10 cellular contexts compared by ENCODE assay signal in the genomic region with DNA sequence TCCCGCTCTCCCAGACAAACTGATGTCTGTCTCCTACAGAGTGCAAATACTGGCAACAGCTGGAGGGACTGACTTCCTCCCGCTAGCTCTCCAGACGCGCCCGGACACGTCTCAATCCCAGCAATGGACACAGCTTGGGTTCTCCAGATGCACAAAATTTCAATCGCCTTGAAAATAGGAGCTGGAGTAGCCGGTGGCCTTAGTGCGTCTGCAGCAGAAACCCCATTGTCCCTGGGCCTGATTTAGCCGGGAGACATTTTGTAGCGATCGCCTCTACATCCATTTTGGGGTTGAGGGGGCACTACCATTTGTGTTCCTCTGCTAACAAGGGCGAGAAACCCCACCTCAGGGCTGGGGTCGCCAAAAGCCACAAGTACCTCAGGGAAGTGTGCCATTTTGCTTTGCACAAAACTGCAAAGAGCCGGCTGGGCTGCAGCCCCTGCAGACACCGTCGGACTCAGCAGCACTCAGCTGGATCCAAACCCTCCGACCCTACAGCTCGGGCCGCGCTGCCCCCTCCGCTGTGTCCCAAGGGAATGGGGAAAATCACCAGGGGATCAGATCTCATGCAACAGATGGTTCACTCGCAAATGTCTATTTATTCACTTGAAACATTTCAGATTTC. TPM values are rescaled to one million over a fixed set of nuclear protein-coding genes. Genes with fewer than 3 reads are reported as not detected.
DNase-seq lines count a peak whose midpoint lies in the region; ATAC-seq and TF ChIP-seq lines count a peak whose summit lies in the region.
"Had no signal": no experiment of that assay in that cellular context is flagged by ENCODE, and none has a peak within 500 bp of the region (broad histone marks: within the 10 kb centered on the region; RNA-seq: fewer than 3 reads in every experiment).

No MANE protein-coding gene starts in this region.

- H3K4me3 ChIP-seq in HUES6 (ENCODE audit: low read depth, low read length) (peak overlapping the region; percentile 48), cardiac muscle cell (no peak overlapping the region), skeletal muscle tissue (ENCODE audit: low read length in 3 of 3) (peak overlapping the region; percentile 50 to 66 (median 51))

- H3K9ac ChIP-seq in HUES6 (ENCODE audit: low read length) (peak overlapping the region; percentile 82), skeletal muscle tissue (ENCODE audit: low read depth in 1 of 3, low read length in 3 of 3) (peak overlapping the region in 2 of 3 donors; percentile 33 to 41)

- H3K27me3 ChIP-seq in HUES6 (ENCODE audit: control insufficient read depth, insufficient read depth, low read length) (no peaks in the 10 kb centered on the region), cardiac muscle cell (no peaks in the 10 kb centered on the region), skeletal muscle tissue (ENCODE audit: control insufficient read depth in 3 of 3, insufficient read depth in 3 of 3, low read length in 3 of 3) (peaks cover 3 to 31% (median 19%) of the 10 kb centered on the region in 3 donors)

- peak overlapping the region; percentile 97 for H3K27ac ChIP-seq in HUES6 (ENCODE audit: low read depth, low read length)
- H3K27ac ChIP-seq in cardiac muscle cell: peak overlapping the region; percentile 48
- H3K27ac ChIP-seq in skeletal muscle tissue (ENCODE audit: low read depth, low read length): no peak overlapping the region

- H3K36me3 ChIP-seq in HUES6 (ENCODE audit: control insufficient read depth, insufficient read depth, low read length): no peaks in the 10 kb centered on the region
- H3K36me3 ChIP-seq in cardiac muscle cell: no peaks in the 10 kb centered on the region
- H3K36me3 ChIP-seq in skeletal muscle tissue (ENCODE audit: control insufficient read depth in 3 of 3, insufficient read depth in 3 of 3, low read length in 3 of 3): no peaks in the 10 kb centered on the region

- H3K4me1 ChIP-seq in HUES6 (ENCODE audit: control insufficient read depth, insufficient read depth, low read length) (peaks cover 55% of the 10 kb centered on the region), cardiac muscle cell (ENCODE audit: low read depth) (peaks cover 32% of the 10 kb centered on the region), skeletal muscle tissue (ENCODE audit: control insufficient read depth in 3 of 3, insufficient read depth in 3 of 3, low read length in 3 of 3) (peaks cover 7 to 16% (median 9%) of the 10 kb centered on the region in 3 donors)

- TF ChIP-seq CTCF in cardiac muscle cell (IDR thresholded peaks at IDR 0.05; ENCODE audit: low read depth, low read length): no peak

- DNase-seq in NCI-H82 (lab: John Stamatoyannopoulos, UW) (peak; percentile 82), cardiac muscle cell (ENCODE audit: low read depth in 1 of 2, low spot score in 1 of 2) (peak in 1 of 2 donors; percentile 18), NCI-H128 (lab: John Stamatoyannopoulos, UW; ENCODE audit: unreplicated experiment) (no peak)
- DNase-seq in activated effector memory CD4-positive, alpha-beta T cell treated with anti-CD3 and anti-CD28 coated beads, Interleukin-2, amount 50 U/mL, for 16 hours: no peak
- DNase-seq: activated naive CD8-positive, alpha-beta T cell treated with anti-CD3 and anti-CD28 coated beads, Interleukin-2, amount 10 ng/mL, durations not matched to agents 7 days and 5 days had no signal

- H3K9me3 ChIP-seq in HUES6 (ENCODE audit: control insufficient read depth, insufficient read depth, low read depth, low read length): no peaks in the 10 kb centered on the region
- H3K9me3 ChIP-seq in cardiac muscle cell (ENCODE audit: low read depth): no peaks in the 10 kb centered on the region
- H3K9me3 ChIP-seq in skeletal muscle tissue (ENCODE audit: control insufficient read depth in 3 of 3, low read length in 3 of 3): no peaks in the 10 kb centered on the region

- no peak for ATAC-seq in GM21360 (IDR thresholded peaks at IDR 0.05; ENCODE audit: unreplicated experiment)
- ATAC-seq in HG02852 (IDR thresholded peaks at IDR 0.05; ENCODE audit: unreplicated experiment): no peak

RNA-seq across cellular contexts. Expression of gene CPA2, which starts 5.9 kb away (rescaled TPM):
- total RNA-seq in cardiac muscle cell (0.71 and 1.9 TPM in 2 replicates), skeletal muscle tissue (0.52 TPM)
- 0.39 TPM in 1 of 2 replicates, not detected in the other for polyA plus RNA-seq in cardiac muscle cell
- total RNA-seq: activated naive CD8-positive, alpha-beta T cell treated with anti-CD3 and anti-CD28 coated beads, Interleukin-2, amount 10 ng/mL, durations not matched to agents 7 days and 5 days; myocyte had no signal

RNA-seq across cellular contexts. Expression of gene CPA4, which starts 20.4 kb away (rescaled TPM):
- total RNA-seq in cardiac muscle cell (0.07 TPM in 1 of 2 replicates, not detected in the other), skeletal muscle tissue (2.1 TPM)
- 0.24 and 0.39 TPM in 2 replicates for polyA plus RNA-seq in cardiac muscle cell
- total RNA-seq: activated naive CD8-positive, alpha-beta T cell treated with anti-CD3 and anti-CD28 coated beads, Interleukin-2, amount 10 ng/mL, durations not matched to agents 7 days and 5 days had no signal
